22 cellular contexts compared by ENCODE assay signal in genomic region chr2:14675489-14675888, GRCh38. TPM values are rescaled to one million over a fixed set of nuclear protein-coding genes. Genes with fewer than 3 reads are reported as not detected.
"Had no signal": no experiment of that assay in that cellular context is flagged by ENCODE, and none has a peak within 500 bp of the region (broad histone marks: within the 10 kb centered on the region; RNA-seq: fewer than 3 reads in every experiment).

No MANE protein-coding gene starts in this region.

- H3K27me3 ChIP-seq: ascending aorta, body of pancreas had no signal

- H3K9me3 Mint-ChIP-seq: activated T-cell treated with anti-CD3 and anti-CD28 coated beads, Interleukin-2, amount 50 U/mL, for 24 hours; activated T-helper 1 cell treated with anti-CD3 and anti-CD28 coated beads, Interleukin-12 subunit alpha, Interleukin-12 subunit beta, Interleukin-2, Interleukin-4 antibody, amounts not matched to agents 30 ng/mL and 10 ng/mL and 1 ng/mL, durations not matched to agents 14 hours and 24 hours and 36 hours; T-helper 1 cell treated with Interleukin-12 subunit alpha and Interleukin-12 subunit beta and Interleukin-4 antibody, amounts not matched to agents 30 μg/mL and 1 μg/mL, for 36 hours; WTC11 had no signal

- H3K4me1 Mint-ChIP-seq: activated CD8-positive, alpha-beta memory T cell treated with anti-CD3 and anti-CD28 coated beads, Interleukin-2, amount 10 ng/mL, durations not matched to agents 7 days and 5 days; activated naive CD4-positive, alpha-beta T cell treated with anti-CD3 and anti-CD28 coated beads, Interleukin-2, amount 50 U/mL, for 24 hours had no signal

- H3K27ac ChIP-seq: ascending aorta, body of pancreas, KMS-11 had no signal

- H3K4me3 Mint-ChIP-seq: activated CD8-positive, alpha-beta memory T cell treated with anti-CD3 and anti-CD28 coated beads, Interleukin-2, amount 10 ng/mL, durations not matched to agents 7 days and 5 days; activated naive CD4-positive, alpha-beta T cell treated with anti-CD3 and anti-CD28 coated beads, Interleukin-2, amount 50 U/mL, for 24 hours; activated T-cell treated with anti-CD3 and anti-CD28 coated beads, Interleukin-2, amount 50 U/mL, for 24 hours; activated T-helper 1 cell treated with anti-CD3 and anti-CD28 coated beads, Interleukin-12 subunit alpha, Interleukin-12 subunit beta, Interleukin-2, Interleukin-4 antibody, amounts not matched to agents 30 ng/mL and 10 ng/mL and 1 ng/mL, durations not matched to agents 14 hours and 24 hours and 36 hours; T-helper 1 cell treated with Interleukin-12 subunit alpha and Interleukin-12 subunit beta and Interleukin-4 antibody, amounts not matched to agents 30 μg/mL and 1 μg/mL, for 36 hours; WTC11 had no signal

- H3K36me3 ChIP-seq: ascending aorta had no signal

- H3K4me3 ChIP-seq: ascending aorta, body of pancreas had no signal

- H3K36me3 Mint-ChIP-seq: activated CD8-positive, alpha-beta memory T cell treated with anti-CD3 and anti-CD28 coated beads, Interleukin-2, amount 10 ng/mL, durations not matched to agents 7 days and 5 days; activated naive CD4-positive, alpha-beta T cell treated with anti-CD3 and anti-CD28 coated beads, Interleukin-2, amount 50 U/mL, for 24 hours; WTC11 had no signal

- DNase-seq: activated CD4-positive, alpha-beta T cell treated with anti-CD3 and anti-CD28 coated beads for 48 hours; activated CD4-positive, alpha-beta T cell treated with anti-CD3 and anti-CD28 coated beads, Interleukin-2, amount 50 U/mL, for 4 hours; activated CD4-positive, CD25-positive, alpha-beta regulatory T cell treated with anti-CD3 and anti-CD28 coated beads, Interleukin-2, amount 50 U/mL, for 72 hours; activated CD8-positive, alpha-beta memory T cell treated with anti-CD3 and anti-CD28 coated beads, Interleukin-2, amount 10 ng/mL, durations not matched to agents 7 days and 5 days; activated effector memory CD4-positive, alpha-beta T cell treated with Interleukin-2 at 50 U/mL for 16 hours; activated naive CD4-positive, alpha-beta T cell; activated T-cell treated with anti-CD3 and anti-CD28 coated beads, Interleukin-2, amount 50 U/mL, for 24 hours; body of pancreas; central memory CD4-positive, alpha-beta T cell; NCI-H1092; NCI-H1436; NCI-H1694 treated with DMSO at 0.1 percent for 48 hours; NCI-H2029 treated with DMSO at 0.1 percent for 48 hours; NCI-H510A treated with DMSO at 0.1 percent for 48 hours; OCI-M1; RPMI8226 had no signal

- H3K9me3 ChIP-seq: ascending aorta, body of pancreas had no signal

- H3K27me3 Mint-ChIP-seq: activated CD8-positive, alpha-beta memory T cell treated with anti-CD3 and anti-CD28 coated beads, Interleukin-2, amount 10 ng/mL, durations not matched to agents 7 days and 5 days; activated naive CD4-positive, alpha-beta T cell treated with anti-CD3 and anti-CD28 coated beads, Interleukin-2, amount 50 U/mL, for 24 hours; activated T-cell treated with anti-CD3 and anti-CD28 coated beads, Interleukin-2, amount 50 U/mL, for 24 hours had no signal

- H3K4me1 ChIP-seq: ascending aorta, body of pancreas had no signal

- H3K27ac Mint-ChIP-seq: activated CD8-positive, alpha-beta memory T cell treated with anti-CD3 and anti-CD28 coated beads, Interleukin-2, amount 10 ng/mL, durations not matched to agents 7 days and 5 days; activated naive CD4-positive, alpha-beta T cell treated with anti-CD3 and anti-CD28 coated beads, Interleukin-2, amount 50 U/mL, for 24 hours; activated T-cell treated with anti-CD3 and anti-CD28 coated beads, Interleukin-2, amount 50 U/mL, for 24 hours; activated T-helper 1 cell treated with anti-CD3 and anti-CD28 coated beads, Interleukin-12 subunit alpha, Interleukin-12 subunit beta, Interleukin-2, Interleukin-4 antibody, amounts not matched to agents 30 ng/mL and 10 ng/mL and 1 ng/mL, durations not matched to agents 14 hours and 24 hours and 36 hours; T-helper 1 cell treated with Interleukin-12 subunit alpha and Interleukin-12 subunit beta and Interleukin-4 antibody, amounts not matched to agents 30 μg/mL and 1 μg/mL, for 36 hours; WTC11 had no signal

RNA-seq across cellular contexts. Expression of gene LRATD1, which starts 43.0 kb away (rescaled TPM):
- total RNA-seq: activated CD8-positive, alpha-beta memory T cell treated with anti-CD3 and anti-CD28 coated beads, Interleukin-2, amount 10 ng/mL, durations not matched to agents 7 days and 5 days; activated T-helper 1 cell treated with anti-CD3 and anti-CD28 coated beads, Interleukin-12 subunit alpha, Interleukin-12 subunit beta, Interleukin-2, Interleukin-4 antibody, amounts not matched to agents 30 ng/mL and 10 ng/mL and 1 ng/mL, durations not matched to agents 14 hours and 24 hours and 36 hours had no signal
